1 cellular context compared by ENCODE assay signal in the genomic region with DNA sequence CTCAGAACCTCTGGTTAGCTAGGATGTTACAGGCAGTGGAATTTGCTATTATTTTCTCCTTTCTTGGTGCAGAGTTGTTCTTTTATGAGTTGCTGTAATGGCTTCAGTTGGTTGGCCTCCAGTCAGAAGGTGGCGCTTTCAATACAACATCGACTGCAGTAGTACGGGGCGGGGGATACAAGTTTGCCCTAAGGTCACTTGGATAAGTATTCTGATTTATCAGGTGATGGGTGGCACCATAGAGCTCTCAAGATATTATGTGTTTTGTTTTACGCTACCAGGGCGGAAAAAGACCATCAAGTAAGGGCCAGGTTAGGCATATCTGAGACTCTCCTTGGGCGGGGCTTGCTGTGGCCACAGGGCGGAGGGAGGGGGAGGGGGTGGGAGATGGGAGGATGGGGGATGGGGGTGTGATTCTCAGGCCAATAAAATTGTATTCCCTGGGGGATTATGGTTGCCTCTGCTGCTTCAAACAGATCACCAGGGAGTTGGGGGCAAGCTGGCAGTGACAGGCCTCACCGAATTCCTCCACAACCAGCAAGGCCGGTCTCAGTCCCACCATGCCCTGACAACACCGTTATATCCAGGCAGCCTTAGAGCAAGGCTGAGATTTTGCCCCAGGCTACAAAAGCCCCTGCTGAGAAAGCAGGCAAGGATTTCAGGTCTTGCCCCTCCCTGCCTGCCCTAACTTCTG.
TF ChIP-seq lines count a peak whose summit lies in the region.

No MANE protein-coding gene starts in this region.

TF ChIP-seq in WTC11, 78 proteins besides CTCF, POLR2A, EP300 and RAD21 (continued from another document):
- TF ChIP-seq FOXJ3 (CRISPR knock-in tag; IDR thresholded peaks at IDR 0.05; ENCODE audit: borderline replicate concordance) (no peak), SP1 (CRISPR knock-in tag; conservative IDR thresholded peaks at IDR 0.05) (no peak), SMAD3 (CRISPR knock-in tag; IDR thresholded peaks at IDR 0.05; ENCODE audit: borderline replicate concordance) (no peak), NFE2L1 (CRISPR knock-in tag; IDR thresholded peaks at IDR 0.05) (no peak), FOXP1 (CRISPR knock-in tag; IDR thresholded peaks at IDR 0.05; ENCODE audit: borderline replicate concordance) (no peak), CREM (CRISPR knock-in tag; IDR thresholded peaks at IDR 0.05) (no peak), EMX1 (CRISPR knock-in tag; IDR thresholded peaks at IDR 0.05) (no peak), ZNF396 (CRISPR knock-in tag; IDR thresholded peaks at IDR 0.05; ENCODE audit: borderline replicate concordance) (no peak), NR3C1 (CRISPR knock-in tag; conservative IDR thresholded peaks at IDR 0.05; ENCODE audit: low read depth) (no peak), TEAD4 (CRISPR knock-in tag; IDR thresholded peaks at IDR 0.05) (no peak)
- TF ChIP-seq, protein P1, sequence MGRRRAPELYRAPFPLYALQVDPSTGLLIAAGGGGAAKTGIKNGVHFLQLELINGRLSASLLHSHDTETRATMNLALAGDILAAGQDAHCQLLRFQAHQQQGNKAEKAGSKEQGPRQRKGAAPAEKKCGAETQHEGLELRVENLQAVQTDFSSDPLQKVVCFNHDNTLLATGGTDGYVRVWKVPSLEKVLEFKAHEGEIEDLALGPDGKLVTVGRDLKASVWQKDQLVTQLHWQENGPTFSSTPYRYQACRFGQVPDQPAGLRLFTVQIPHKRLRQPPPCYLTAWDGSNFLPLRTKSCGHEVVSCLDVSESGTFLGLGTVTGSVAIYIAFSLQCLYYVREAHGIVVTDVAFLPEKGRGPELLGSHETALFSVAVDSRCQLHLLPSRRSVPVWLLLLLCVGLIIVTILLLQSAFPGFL (CRISPR knock-in tag; IDR thresholded peaks at IDR 0.05; ENCODE audit: borderline replicate concordance), result no peak
- TF ChIP-seq, protein P2, sequence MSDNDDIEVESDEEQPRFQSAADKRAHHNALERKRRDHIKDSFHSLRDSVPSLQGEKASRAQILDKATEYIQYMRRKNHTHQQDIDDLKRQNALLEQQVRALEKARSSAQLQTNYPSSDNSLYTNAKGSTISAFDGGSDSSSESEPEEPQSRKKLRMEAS (CRISPR knock-in tag; IDR thresholded peaks at IDR 0.05), result no peak
- TF ChIP-seq, protein P3, sequence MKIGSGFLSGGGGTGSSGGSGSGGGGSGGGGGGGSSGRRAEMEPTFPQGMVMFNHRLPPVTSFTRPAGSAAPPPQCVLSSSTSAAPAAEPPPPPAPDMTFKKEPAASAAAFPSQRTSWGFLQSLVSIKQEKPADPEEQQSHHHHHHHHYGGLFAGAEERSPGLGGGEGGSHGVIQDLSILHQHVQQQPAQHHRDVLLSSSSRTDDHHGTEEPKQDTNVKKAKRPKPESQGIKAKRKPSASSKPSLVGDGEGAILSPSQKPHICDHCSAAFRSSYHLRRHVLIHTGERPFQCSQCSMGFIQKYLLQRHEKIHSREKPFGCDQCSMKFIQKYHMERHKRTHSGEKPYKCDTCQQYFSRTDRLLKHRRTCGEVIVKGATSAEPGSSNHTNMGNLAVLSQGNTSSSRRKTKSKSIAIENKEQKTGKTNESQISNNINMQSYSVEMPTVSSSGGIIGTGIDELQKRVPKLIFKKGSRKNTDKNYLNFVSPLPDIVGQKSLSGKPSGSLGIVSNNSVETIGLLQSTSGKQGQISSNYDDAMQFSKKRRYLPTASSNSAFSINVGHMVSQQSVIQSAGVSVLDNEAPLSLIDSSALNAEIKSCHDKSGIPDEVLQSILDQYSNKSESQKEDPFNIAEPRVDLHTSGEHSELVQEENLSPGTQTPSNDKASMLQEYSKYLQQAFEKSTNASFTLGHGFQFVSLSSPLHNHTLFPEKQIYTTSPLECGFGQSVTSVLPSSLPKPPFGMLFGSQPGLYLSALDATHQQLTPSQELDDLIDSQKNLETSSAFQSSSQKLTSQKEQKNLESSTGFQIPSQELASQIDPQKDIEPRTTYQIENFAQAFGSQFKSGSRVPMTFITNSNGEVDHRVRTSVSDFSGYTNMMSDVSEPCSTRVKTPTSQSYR (CRISPR knock-in tag; IDR thresholded peaks at IDR 0.05), result no peak
- TF ChIP-seq, protein P4, sequence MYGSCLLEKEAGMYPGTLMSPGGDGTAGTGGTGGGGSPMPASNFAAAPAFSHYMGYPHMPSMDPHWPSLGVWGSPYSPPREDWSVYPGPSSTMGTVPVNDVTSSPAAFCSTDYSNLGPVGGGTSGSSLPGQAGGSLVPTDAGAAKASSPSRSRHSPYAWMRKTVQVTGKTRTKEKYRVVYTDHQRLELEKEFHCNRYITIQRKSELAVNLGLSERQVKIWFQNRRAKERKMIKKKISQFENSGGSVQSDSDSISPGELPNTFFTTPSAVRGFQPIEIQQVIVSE (CRISPR knock-in tag; IDR thresholded peaks at IDR 0.05; ENCODE audit: borderline replicate concordance), result no peak
- TF ChIP-seq, protein P5, sequence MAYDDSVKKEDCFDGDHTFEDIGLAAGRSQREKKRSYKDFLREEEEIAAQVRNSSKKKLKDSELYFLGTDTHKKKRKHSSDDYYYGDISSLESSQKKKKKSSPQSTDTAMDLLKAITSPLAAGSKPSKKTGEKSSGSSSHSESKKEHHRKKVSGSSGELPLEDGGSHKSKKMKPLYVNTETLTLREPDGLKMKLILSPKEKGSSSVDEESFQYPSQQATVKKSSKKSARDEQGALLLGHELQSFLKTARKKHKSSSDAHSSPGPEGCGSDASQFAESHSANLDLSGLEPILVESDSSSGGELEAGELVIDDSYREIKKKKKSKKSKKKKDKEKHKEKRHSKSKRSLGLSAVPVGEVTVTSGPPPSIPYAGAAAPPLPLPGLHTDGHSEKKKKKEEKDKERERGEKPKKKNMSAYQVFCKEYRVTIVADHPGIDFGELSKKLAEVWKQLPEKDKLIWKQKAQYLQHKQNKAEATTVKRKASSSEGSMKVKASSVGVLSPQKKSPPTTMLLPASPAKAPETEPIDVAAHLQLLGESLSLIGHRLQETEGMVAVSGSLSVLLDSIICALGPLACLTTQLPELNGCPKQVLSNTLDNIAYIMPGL (CRISPR knock-in tag; IDR thresholded peaks at IDR 0.05), result no peak
- TF ChIP-seq, protein P6, sequence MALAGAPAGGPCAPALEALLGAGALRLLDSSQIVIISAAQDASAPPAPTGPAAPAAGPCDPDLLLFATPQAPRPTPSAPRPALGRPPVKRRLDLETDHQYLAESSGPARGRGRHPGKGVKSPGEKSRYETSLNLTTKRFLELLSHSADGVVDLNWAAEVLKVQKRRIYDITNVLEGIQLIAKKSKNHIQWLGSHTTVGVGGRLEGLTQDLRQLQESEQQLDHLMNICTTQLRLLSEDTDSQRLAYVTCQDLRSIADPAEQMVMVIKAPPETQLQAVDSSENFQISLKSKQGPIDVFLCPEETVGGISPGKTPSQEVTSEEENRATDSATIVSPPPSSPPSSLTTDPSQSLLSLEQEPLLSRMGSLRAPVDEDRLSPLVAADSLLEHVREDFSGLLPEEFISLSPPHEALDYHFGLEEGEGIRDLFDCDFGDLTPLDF (CRISPR knock-in tag; IDR thresholded peaks at IDR 0.05), result no peak
